Comparison of ENCODE assay signal across 13 cellular contexts in the genomic region with DNA sequence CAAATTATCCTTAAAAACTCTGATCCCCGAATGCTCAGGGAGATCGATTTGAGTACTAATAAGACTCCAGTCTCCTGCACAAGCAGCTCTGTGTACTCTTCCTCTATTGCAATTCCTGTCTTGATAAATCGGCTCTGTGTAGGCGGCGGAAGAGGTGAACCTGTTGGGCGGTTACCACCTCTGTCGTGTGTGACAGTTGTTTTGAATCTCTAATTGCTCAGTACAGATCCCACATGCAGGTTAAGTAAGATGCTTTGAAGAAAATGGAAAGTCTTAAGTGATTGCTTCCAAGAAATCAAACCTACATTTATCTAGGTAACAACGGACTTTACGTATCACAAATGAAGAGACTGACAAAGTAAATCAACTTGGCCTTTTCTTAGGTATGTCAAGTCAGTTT. TPM values are rescaled to one million over a fixed set of nuclear protein-coding genes. Genes with fewer than 3 reads are reported as not detected.
DNase-seq lines count a peak whose midpoint lies in the region; ATAC-seq and TF ChIP-seq lines count a peak whose summit lies in the region.
"Had no signal": no experiment of that assay in that cellular context is flagged by ENCODE, and none has a peak within 500 bp of the region (broad histone marks: within the 10 kb centered on the region; RNA-seq: fewer than 3 reads in every experiment).

No MANE protein-coding gene starts in this region.

- no peak overlapping the region for H3K27ac ChIP-seq in PC-3 (ENCODE audit: low read length)
- H3K27ac ChIP-seq: foreskin keratinocyte had no signal

- H3K36me3 Mint-ChIP-seq in activated naive CD8-positive, alpha-beta T cell treated with anti-CD3 and anti-CD28 coated beads for 36 hours = peaks cover 13% of the 10 kb centered on the region

- no peaks in the 10 kb centered on the region for H3K9me3 ChIP-seq in PC-3 (ENCODE audit: low read length)
- H3K9me3 ChIP-seq: BE2C had no signal

- intact Hi-C loops in PC-3 (cut with micrococcal nuclease) = no loop called here

- no peaks in the 10 kb centered on the region for H3F3A ChIP-seq in PC-3 (ENCODE audit: low read length, unreplicated experiment)

- TSS peak; percentile 18 for BruUV-seq in PC-3 (replicated peaks; lab: Mats Ljungman, UMichigan)

- no peaks in the 10 kb centered on the region for H3K27me3 Mint-ChIP-seq in activated naive CD8-positive, alpha-beta T cell treated with anti-CD3 and anti-CD28 coated beads for 36 hours

- H3K36me3 ChIP-seq in PC-3 (ENCODE audit: low read depth, low read length) = no peaks in the 10 kb centered on the region
- H3K36me3 ChIP-seq: BE2C had no signal

- CTCF ChIA-PET in PC-3 (lab: Charles Lee) = no interaction called here

- no peaks in the 10 kb centered on the region for H3K4me1 ChIP-seq in PC-3 (ENCODE audit: insufficient read depth, low read length)
- H3K4me1 ChIP-seq: BE2C, foreskin keratinocyte had no signal

- no peaks in the 10 kb centered on the region for H3K79me2 ChIP-seq in PC-3 (ENCODE audit: low read length)

- H3K4me3 Mint-ChIP-seq in activated naive CD8-positive, alpha-beta T cell treated with anti-CD3 and anti-CD28 coated beads for 36 hours = no peak overlapping the region

- ATAC-seq in PC-3 (no peak), HG03196 (IDR thresholded peaks at IDR 0.05; ENCODE audit: unreplicated experiment) (no peak), GM18858 (IDR thresholded peaks at IDR 0.05; ENCODE audit: unreplicated experiment) (no peak), GM21717 (IDR thresholded peaks at IDR 0.05; ENCODE audit: unreplicated experiment) (no peak), HG02610 (IDR thresholded peaks at IDR 0.05; ENCODE audit: unreplicated experiment) (no peak)
- ATAC-seq: foreskin keratinocyte had no signal

- no peak overlapping the region for H3K9ac ChIP-seq in PC-3 (ENCODE audit: low read length)

- no peaks in the 10 kb centered on the region for H3K27me3 ChIP-seq in PC-3 (ENCODE audit: low read length)
- H3K27me3 ChIP-seq: BE2C, foreskin keratinocyte had no signal

- no peaks in the 10 kb centered on the region for H3K9me2 ChIP-seq in PC-3 (replicated peaks; ENCODE audit: low read length)

- H4K20me1 ChIP-seq in PC-3 (ENCODE audit: low read length) = no peaks in the 10 kb centered on the region

- TF ChIP-seq CTCF in PC-3 (conservative IDR thresholded peaks at IDR 0.05; ENCODE audit: low read depth, low read length) = no peak

- no peak for DNase-seq in PC-3
- DNase-seq in activated CD4-positive, alpha-beta T cell treated with anti-CD3 and anti-CD28 coated beads, Interleukin-2, amount 50 U/mL, for 24 hours (ENCODE audit: low read depth in 1 of 2, low spot score in 1 of 2) = peak; percentile 20 to 64
- peak; percentile 4 for DNase-seq in activated naive CD8-positive, alpha-beta T cell treated with anti-CD3 and anti-CD28 coated beads for 36 hours
- peak; percentile 66 to 69 for DNase-seq in stimulated activated CD4-positive, alpha-beta T cell treated with anti-CD3 and anti-CD28 coated beads, Interleukin-2, amount 100 ng/mL, for 24 hours
- DNase-seq: BE2C, dermis blood vessel endothelial cell, foreskin keratinocyte, KG1, NCI-H2081 treated with DMSO at 0.1 percent for 48 hours had no signal

- no peak overlapping the region for H3K4me2 ChIP-seq in PC-3 (ENCODE audit: low read length)

- no peak overlapping the region for H3K4me3 ChIP-seq in PC-3 (ENCODE audit: low read length)

- no peak overlapping the region for H2AFZ ChIP-seq in PC-3 (ENCODE audit: low read length)

- POLR2A ChIA-PET in PC-3 (lab: Charles Lee; ENCODE audit: unreplicated experiment) = no interaction called here

- H3K27ac Mint-ChIP-seq in activated naive CD8-positive, alpha-beta T cell treated with anti-CD3 and anti-CD28 coated beads for 36 hours = no peak overlapping the region

- no peaks in the 10 kb centered on the region for H3K9me3 Mint-ChIP-seq in activated naive CD8-positive, alpha-beta T cell treated with anti-CD3 and anti-CD28 coated beads for 36 hours

- H3K4me1 Mint-ChIP-seq in activated naive CD8-positive, alpha-beta T cell treated with anti-CD3 and anti-CD28 coated beads for 36 hours = no peaks in the 10 kb centered on the region

RNA-seq across cellular contexts. Expression of a gene that starts 35.5 kb away (rescaled TPM):
- total RNA-seq in PC-3 (2014; rRNA removed) = 28.9 and 43.1 TPM in 2 replicates
- total RNA-seq in activated naive CD8-positive, alpha-beta T cell treated with anti-CD3 and anti-CD28 coated beads for 36 hours = 10 to 100 TPM; 60.0 to 63.7 TPM
